ENCODE assay signal across 31 cellular contexts in genomic region chr1:20499718-20500117, GRCh38. TPM values are rescaled to one million over a fixed set of nuclear protein-coding genes. Genes with fewer than 3 reads are reported as not detected.
DNase-seq lines count a peak whose midpoint lies in the region; ATAC-seq, FAIRE-seq and TF ChIP-seq lines count a peak whose summit lies in the region.
"Had no signal": no experiment of that assay in that cellular context is flagged by ENCODE, and none has a peak within 500 bp of the region (broad histone marks: within the 10 kb centered on the region; RNA-seq: fewer than 3 reads in every experiment).

No MANE protein-coding gene starts in this region.

- no peaks in the 10 kb centered on the region for H3K9me1 ChIP-seq in K562 (ENCODE audit: control insufficient read depth, insufficient read depth, low read length)

- CTCF ChIA-PET in K562 (lab: Yijun Ruan, JAX; ENCODE audit: low intra/inter-chr PET ratio) (no interaction called here), WTC11 (lab: Charles Lee) (no interaction called here)

- POLR2A ChIA-PET in activated naive CD8-positive, alpha-beta T cell treated with anti-CD3 and anti-CD28 coated beads, Interleukin-2, amount 10 ng/mL, durations not matched to agents 7 days and 5 days (lab: Charles Lee) = no interaction called here
- POLR2A ChIA-PET in K562 (lab: Yijun Ruan, JAX) = interaction anchor here (1.4 kb wide), 1 partner anchor 10 kb away, joined by 4 read pairs; no protein-coding TSS in a partner anchor
- POLR2A ChIA-PET in WTC11 (lab: Charles Lee) = no interaction called here

- BruUV-seq in K562 (replicated peaks; lab: Mats Ljungman, UMichigan) = no TSS peak

- in situ Hi-C loops in K562 (cut with MboI) = loop anchor here (5.0 to 10.0 kb wide), 2 partner anchors 285 to 572 kb away; no protein-coding TSS in a partner anchor

- TF ChIP-seq POLR2A in K562 (conservative IDR thresholded peaks at IDR 0.05) = no peak

- H3K36me3 ChIP-seq in WERI-Rb-1 (peaks cover 44% of the 10 kb centered on the region), K562 (ENCODE audit: control insufficient read depth, insufficient read depth, low read length) (peaks cover 59% of the 10 kb centered on the region)

- H3K27me3 Mint-ChIP-seq in activated naive CD8-positive, alpha-beta T cell treated with anti-CD3 and anti-CD28 coated beads, Interleukin-2, amount 10 ng/mL, durations not matched to agents 7 days and 5 days = no peaks in the 10 kb centered on the region
- H3K27me3 Mint-ChIP-seq in activated naive CD8-positive, alpha-beta T cell treated with anti-CD3 and anti-CD28 coated beads for 36 hours = no peaks in the 10 kb centered on the region
- H3K27me3 Mint-ChIP-seq in WTC11 (ENCODE audit: low read depth) = peaks cover 4% of the 10 kb centered on the region; the same call in 1 of the 2 replicates
- H3K27me3 Mint-ChIP-seq: CD4-positive, alpha-beta memory T cell; CD4-positive, CD25-positive, alpha-beta regulatory T cell; CD8-positive, alpha-beta memory T cell had no signal

- ATAC-seq in activated naive CD8-positive, alpha-beta T cell treated with anti-CD3 and anti-CD28 coated beads, Interleukin-2, amount 10 ng/mL, durations not matched to agents 7 days and 5 days (ENCODE audit: low read depth) = no peak
- ATAC-seq in K562 (no peak), WTC11 (no peak), GM19328 (IDR thresholded peaks at IDR 0.05; ENCODE audit: unreplicated experiment) (no peak), HG03342 (IDR thresholded peaks at IDR 0.05; ENCODE audit: unreplicated experiment) (no peak)
- ATAC-seq: GM12878 had no signal

- H3K9me3 ChIP-seq in WERI-Rb-1 (ENCODE audit: severe bottlenecking) (no peaks in the 10 kb centered on the region), K562 (replicated peaks; ENCODE audit: control insufficient read depth, insufficient read depth, low read depth, low read length) (no peaks in the 10 kb centered on the region)
- H3K9me3 ChIP-seq: BE2C, BLaER1 had no signal

- H3K27me3 ChIP-seq in WERI-Rb-1 (ENCODE audit: insufficient read depth, low read depth, severe bottlenecking) (no peaks in the 10 kb centered on the region), K562 (ENCODE audit: control insufficient read depth in 2 of 2, insufficient read depth in 2 of 2, low read length in 2 of 2) (no peaks in the 10 kb centered on the region)
- H3K27me3 ChIP-seq: BE2C, BLaER1 had no signal

- no peak for FAIRE-seq in K562 (lab: Jason Lieb, UNC)
- FAIRE-seq: A204.1, GM12878, GM12892, GM18507 had no signal

- H3K36me3 Mint-ChIP-seq in activated naive CD8-positive, alpha-beta T cell treated with anti-CD3 and anti-CD28 coated beads, Interleukin-2, amount 10 ng/mL, durations not matched to agents 7 days and 5 days = peaks cover 4% of the 10 kb centered on the region
- peaks cover 10% of the 10 kb centered on the region for H3K36me3 Mint-ChIP-seq in activated naive CD8-positive, alpha-beta T cell treated with anti-CD3 and anti-CD28 coated beads for 36 hours
- peaks cover 21% of the 10 kb centered on the region for H3K36me3 Mint-ChIP-seq in WTC11

- peaks cover 12% of the 10 kb centered on the region; the same call in 1 of the 3 replicates for H3K79me2 ChIP-seq in K562 (ENCODE audit: control insufficient read depth, insufficient read depth, low read length)

- H3K9me3 Mint-ChIP-seq in activated naive CD8-positive, alpha-beta T cell treated with anti-CD3 and anti-CD28 coated beads, Interleukin-2, amount 10 ng/mL, durations not matched to agents 7 days and 5 days = no peaks in the 10 kb centered on the region
- H3K9me3 Mint-ChIP-seq in activated naive CD8-positive, alpha-beta T cell treated with anti-CD3 and anti-CD28 coated beads for 36 hours = no peaks in the 10 kb centered on the region
- H3K9me3 Mint-ChIP-seq in WTC11 = no peaks in the 10 kb centered on the region
- H3K9me3 Mint-ChIP-seq: CD14-positive monocyte; CD4-positive, alpha-beta memory T cell; CD4-positive, CD25-positive, alpha-beta regulatory T cell; CD8-positive, alpha-beta memory T cell had no signal

- H3K9ac ChIP-seq in K562 (ENCODE audit: insufficient read depth in 1 of 2, low read depth in 2 of 2, low read length in 2 of 2) = no peak overlapping the region
- H3K9ac ChIP-seq: BLaER1 had no signal

- no peak overlapping the region for H3K4me3 Mint-ChIP-seq in activated naive CD8-positive, alpha-beta T cell treated with anti-CD3 and anti-CD28 coated beads, Interleukin-2, amount 10 ng/mL, durations not matched to agents 7 days and 5 days
- no peak overlapping the region for H3K4me3 Mint-ChIP-seq in activated naive CD8-positive, alpha-beta T cell treated with anti-CD3 and anti-CD28 coated beads for 36 hours
- H3K4me3 Mint-ChIP-seq in WTC11 = no peak overlapping the region
- H3K4me3 Mint-ChIP-seq: CD14-positive monocyte; CD4-positive, alpha-beta memory T cell; CD4-positive, CD25-positive, alpha-beta regulatory T cell; CD8-positive, alpha-beta memory T cell had no signal

- no peak overlapping the region for H2AFZ ChIP-seq in K562 (ENCODE audit: low read depth, low read length)

- peaks cover 4% of the 10 kb centered on the region; the same call in 1 of the 2 replicates for H4K20me1 ChIP-seq in K562 (replicated peaks; ENCODE audit: control insufficient read depth, insufficient read depth, low read length)

- peaks cover 0 to 3% of the 10 kb centered on the region in 2 experiments; a peak in 1 of 5 replicates for H3K4me1 ChIP-seq in K562 (replicated peaks in 1 of 2; ENCODE audit: control insufficient read depth in 2 of 2, insufficient read depth in 2 of 2, low read length in 2 of 2)
- H3K4me1 ChIP-seq: BE2C, BLaER1 had no signal

- H3K4me2 ChIP-seq in K562 (ENCODE audit: insufficient read depth, low read length) = no peak overlapping the region
- H3K4me2 ChIP-seq: BLaER1 had no signal

- WGBS in K562 (ENCODE audit: insufficient coverage, low coverage, missing lambda C conversion rate) = 85% methylated on average over 14 of the region's 14 CpGs

- intact Hi-C loops in K562 (cut with micrococcal nuclease) = no loop called here
- intact Hi-C loops in posterior vena cava (cut with DNase I) = loop anchor here (2.0 to 10.0 kb wide), 3 partner anchors 53 to 1615 kb away; no protein-coding TSS in a partner anchor

- TF ChIP-seq EP300 in K562 (IDR thresholded peaks at IDR 0.05; ENCODE audit: low read length) = no peak

- no peak overlapping the region for H3K4me3 ChIP-seq in WERI-Rb-1 (ENCODE audit: low read depth, low read length)
- H3K4me3 ChIP-seq in K562 = no peak overlapping the region
- H3K4me3 ChIP-seq: BLaER1, GM12878 had no signal

- no peak overlapping the region for H3K27ac Mint-ChIP-seq in activated naive CD8-positive, alpha-beta T cell treated with anti-CD3 and anti-CD28 coated beads, Interleukin-2, amount 10 ng/mL, durations not matched to agents 7 days and 5 days
- H3K27ac Mint-ChIP-seq in activated naive CD8-positive, alpha-beta T cell treated with anti-CD3 and anti-CD28 coated beads for 36 hours = no peak overlapping the region
- H3K27ac Mint-ChIP-seq in WTC11 = no peak overlapping the region
- H3K27ac Mint-ChIP-seq: CD4-positive, alpha-beta memory T cell; CD4-positive, CD25-positive, alpha-beta regulatory T cell had no signal

- TF ChIP-seq CTCF in WERI-Rb-1 (IDR thresholded peaks at IDR 0.05; ENCODE audit: low read depth, low read length) (no peak), K562 (IDR thresholded peaks at IDR 0.05 in 2 of 3, conservative IDR thresholded peaks at IDR 0.05 in 1 of 3; ENCODE audit: insufficient read depth in 2 of 3, low read depth in 1 of 3, low read length in 3 of 3) (no peak), WTC11 (IDR thresholded peaks at IDR 0.05) (no peak)

- TF ChIP-seq RAD21 in K562 (CRISPR knock-in tag; conservative IDR thresholded peaks at IDR 0.05 in 1 of 2, IDR thresholded peaks at IDR 0.05 in 1 of 2) = no peak

- peaks cover 7% of the 10 kb centered on the region for H3K4me1 Mint-ChIP-seq in activated naive CD8-positive, alpha-beta T cell treated with anti-CD3 and anti-CD28 coated beads, Interleukin-2, amount 10 ng/mL, durations not matched to agents 7 days and 5 days
- peaks cover 31% of the 10 kb centered on the region for H3K4me1 Mint-ChIP-seq in activated naive CD8-positive, alpha-beta T cell treated with anti-CD3 and anti-CD28 coated beads for 36 hours
- no peaks in the 10 kb centered on the region for H3K4me1 Mint-ChIP-seq in WTC11

- peak; percentile 2 for DNase-seq in activated naive CD8-positive, alpha-beta T cell treated with anti-CD3 and anti-CD28 coated beads, Interleukin-2, amount 10 ng/mL, durations not matched to agents 7 days and 5 days
- DNase-seq in activated naive CD8-positive, alpha-beta T cell treated with anti-CD3 and anti-CD28 coated beads for 36 hours = no peak
- DNase-seq in WERI-Rb-1 = peak; percentile 34
- no peak for DNase-seq in K562 (ENCODE audit: extremely low read depth in 1 of 4, low spot score in 3 of 4)
- peak; percentile 66 for DNase-seq in posterior vena cava (ENCODE audit: low spot score)
- DNase-seq in WTC11 (ENCODE audit: low spot score) = no peak
- DNase-seq: 8988T; ACHN; BE2C; C1 segment of cervical spinal cord; CD4-positive, alpha-beta memory T cell; CD4-positive, CD25-positive, alpha-beta regulatory T cell; CD8-positive, alpha-beta memory T cell; COR-L47; DMS 273 treated with DMSO at 0.1 percent for 48 hours; DMS153; DMS53; DMS79; DND-41; EL; GDM1 had no signal

- no peak overlapping the region for H3K27ac ChIP-seq in WERI-Rb-1
- H3K27ac ChIP-seq in K562 (ENCODE audit: extremely low read depth, low read depth, low read length) = no peak overlapping the region
- H3K27ac ChIP-seq: BLaER1 had no signal

RNA-seq across cellular contexts. Expression of gene MUL1, which starts 8.2 kb away (rescaled TPM):
- total RNA-seq in activated naive CD8-positive, alpha-beta T cell treated with anti-CD3 and anti-CD28 coated beads, Interleukin-2, amount 10 ng/mL, durations not matched to agents 7 days and 5 days = 10 to 100 TPM; 17.1 to 19.8 TPM
- total RNA-seq in activated naive CD8-positive, alpha-beta T cell treated with anti-CD3 and anti-CD28 coated beads for 36 hours = 10 to 100 TPM; 19.7 to 20.4 TPM
- total RNA-seq in K562 (2011; cell fraction: chromatin; rRNA removed; ENCODE audit: low replicate concordance) = 13.4 and 41.5 TPM in 2 replicates
- 54.0 and 57.2 TPM in 2 replicates for total RNA-seq in K562 (2011; cell fraction: nucleolus; rRNA removed)
- total RNA-seq in K562 (2011; cell fraction: nucleoplasm; rRNA removed) = 39.6 and 40.0 TPM in 2 replicates
- 20.1 and 25.0 TPM in 2 replicates for total RNA-seq in K562 (2014; rRNA removed)
- total RNA-seq in K562 (2014; rRNA removed; fragmentation: Illumina TruSeq; extraction: Trizol) = 12.7 and 14.5 TPM in 2 replicates
- 18.6 and 18.7 TPM in 2 replicates for total RNA-seq in K562 (2015; rRNA removed; fragmentation: Illumina TruSeq; extraction: Trizol)
- 32.9 and 34.6 TPM in 2 replicates for total RNA-seq in K562 (2021)
- polyA plus RNA-seq in K562 (2011; rRNA removed) = 19.3 and 21.6 TPM in 2 replicates
- 22.4 and 29.8 TPM in 2 replicates for polyA plus RNA-seq in K562 (2011; cell fraction: cytosol; rRNA removed)
- 16.2 and 16.7 TPM in 2 replicates for polyA plus RNA-seq in K562 (2011; cell fraction: nucleus; rRNA removed)
- polyA plus RNA-seq in K562 (2012) = 25.8 and 26.7 TPM in 2 replicates
- 26.2 and 26.5 TPM in 2 replicates for polyA plus RNA-seq in K562 (2014; fragmentation: Illumina TruSeq; extraction: Trizol)
- 10 to 100 TPM; 10.4 to 14.7 TPM for polyA plus RNA-seq in K562 (2014; fragmentation: Nextera tagmentation; extraction: Ambion mirVana)
- 22.0 and 23.7 TPM in 2 replicates for polyA plus RNA-seq in K562 (2014; rRNA removed)
- polyA minus RNA-seq in K562 (2011; rRNA and poly(A)+ RNA removed) = 14.0 and 16.3 TPM in 2 replicates
- polyA minus RNA-seq in K562 (2011; cell fraction: cytosol; rRNA and poly(A)+ RNA removed) = 16.0 and 19.4 TPM in 2 replicates
- polyA minus RNA-seq in K562 (2011; cell fraction: nucleus; rRNA and poly(A)+ RNA removed) = 10.5 and 15.2 TPM in 2 replicates
- 10 to 100 TPM; 20.9 to 21.7 TPM for total RNA-seq in posterior vena cava
- 21.0 to 22.2 TPM (median 21.9 TPM) in 3 replicates for total RNA-seq in WTC11 (2021)

RNA-seq across cellular contexts. Expression of gene CAMK2N1, which starts 13.7 kb away (rescaled TPM):
- 1 to 10 TPM; 2.8 to 3.0 TPM for total RNA-seq in activated naive CD8-positive, alpha-beta T cell treated with anti-CD3 and anti-CD28 coated beads, Interleukin-2, amount 10 ng/mL, durations not matched to agents 7 days and 5 days
- under 1 TPM; 0.25 to 0.52 TPM for total RNA-seq in activated naive CD8-positive, alpha-beta T cell treated with anti-CD3 and anti-CD28 coated beads for 36 hours
- total RNA-seq in K562 (2011; cell fraction: chromatin; rRNA removed; ENCODE audit: low replicate concordance) = 1.1 and 1.2 TPM in 2 replicates
- total RNA-seq in K562 (2011; cell fraction: nucleolus; rRNA removed) = 0.17 and 1.2 TPM in 2 replicates
- 0.81 and 2.7 TPM in 2 replicates for total RNA-seq in K562 (2011; cell fraction: nucleoplasm; rRNA removed)
- total RNA-seq in K562 (2014; rRNA removed) (0.09 and 0.24 TPM in 2 replicates), K562 (2014; rRNA removed; fragmentation: Illumina TruSeq; extraction: Trizol) (0.15 and 0.22 TPM in 2 replicates), K562 (2015; rRNA removed; fragmentation: Illumina TruSeq; extraction: Trizol) (0.15 and 0.25 TPM in 2 replicates), K562 (2021) (1.4 and 2.1 TPM in 2 replicates), posterior vena cava (10 to 100 TPM; 12.3 to 22.9 TPM), WTC11 (2021) (10.0 to 10.9 TPM (median 10.1 TPM) in 3 replicates)
- polyA plus RNA-seq in K562 (2011; rRNA removed) (0.27 and 0.47 TPM in 2 replicates), K562 (2014; fragmentation: Illumina TruSeq; extraction: Trizol) (0.74 and 1.1 TPM in 2 replicates), K562 (2014; fragmentation: Nextera tagmentation; extraction: Ambion mirVana) (under 1 TPM; 0.20 to 0.34 TPM), K562 (2014; rRNA removed) (0.45 and 0.52 TPM in 2 replicates)
- 0.27 and 0.28 TPM in 2 replicates for polyA plus RNA-seq in K562 (2011; cell fraction: cytosol; rRNA removed)
- 0.32 and 0.84 TPM in 2 replicates for polyA plus RNA-seq in K562 (2011; cell fraction: nucleus; rRNA removed)
- polyA plus RNA-seq in K562 (2012) = 1.7 and 2.2 TPM in 2 replicates
- 0.24 and 0.32 TPM in 2 replicates for polyA minus RNA-seq in K562 (2011; rRNA and poly(A)+ RNA removed)
- 0.38 and 0.55 TPM in 2 replicates for polyA minus RNA-seq in K562 (2011; cell fraction: cytosol; rRNA and poly(A)+ RNA removed)
- 0.11 and 0.27 TPM in 2 replicates for polyA minus RNA-seq in K562 (2011; cell fraction: nucleus; rRNA and poly(A)+ RNA removed)
- total RNA-seq: G401 had no signal
- polyA plus RNA-seq: CD14-positive monocyte, GM12878 had no signal

RNA-seq across cellular contexts. Expression of gene FAM43B, which starts 52.7 kb away (rescaled TPM):
- total RNA-seq in activated naive CD8-positive, alpha-beta T cell treated with anti-CD3 and anti-CD28 coated beads, Interleukin-2, amount 10 ng/mL, durations not matched to agents 7 days and 5 days = not detected
- total RNA-seq in activated naive CD8-positive, alpha-beta T cell treated with anti-CD3 and anti-CD28 coated beads for 36 hours = not detected
- total RNA-seq in K562 (2011; cell fraction: chromatin; rRNA removed; ENCODE audit: low replicate concordance) = not detected in 2 replicates
- not detected in 2 replicates for total RNA-seq in K562 (2011; cell fraction: nucleolus; rRNA removed)
- total RNA-seq in K562 (2011; cell fraction: nucleoplasm; rRNA removed) = not detected in 2 replicates
- total RNA-seq in K562 (2014; rRNA removed) = not detected in 2 replicates
- not detected in 2 replicates for total RNA-seq in K562 (2014; rRNA removed; fragmentation: Illumina TruSeq; extraction: Trizol)
- not detected in 2 replicates for total RNA-seq in K562 (2015; rRNA removed; fragmentation: Illumina TruSeq; extraction: Trizol)
- not detected in 2 replicates for total RNA-seq in K562 (2021)
- polyA plus RNA-seq in K562 (2011; rRNA removed) = not detected in 2 replicates
- 0.03 TPM in 1 of 2 replicates, not detected in the other for polyA plus RNA-seq in K562 (2011; cell fraction: cytosol; rRNA removed)
- not detected in 2 replicates for polyA plus RNA-seq in K562 (2011; cell fraction: nucleus; rRNA removed)
- 0.06 TPM in 1 of 2 replicates, not detected in the other for polyA plus RNA-seq in K562 (2012)
- not detected in 2 replicates for polyA plus RNA-seq in K562 (2014; fragmentation: Illumina TruSeq; extraction: Trizol)
- not detected for polyA plus RNA-seq in K562 (2014; fragmentation: Nextera tagmentation; extraction: Ambion mirVana)
- polyA plus RNA-seq in K562 (2014; rRNA removed) = not detected in 2 replicates
- not detected in 2 replicates for polyA minus RNA-seq in K562 (2011; rRNA and poly(A)+ RNA removed)
- polyA minus RNA-seq in K562 (2011; cell fraction: cytosol; rRNA and poly(A)+ RNA removed) = not detected in 2 replicates
- polyA minus RNA-seq in K562 (2011; cell fraction: nucleus; rRNA and poly(A)+ RNA removed) = not detected in 2 replicates
- total RNA-seq in posterior vena cava = 1 to 10 TPM; 1.2 to 3.9 TPM
- total RNA-seq in WTC11 (2021) = 2.9 to 3.1 TPM (median 3.1 TPM) in 3 replicates
- total RNA-seq: A673; CD4-positive, alpha-beta memory T cell; CD4-positive, CD25-positive, alpha-beta regulatory T cell; CD8-positive, alpha-beta memory T cell; GM12878 had no signal
- polyA plus RNA-seq: CD14-positive monocyte; CD4-positive, alpha-beta memory T cell; CD4-positive, CD25-positive, alpha-beta regulatory T cell; CD8-positive, alpha-beta memory T cell; GM12878 had no signal

Comparison
In these comparisons a context has a peak if more than half of its experiments do, and no peak if none do; other contexts are left out.
1. DNase-seq: peak in activated naive CD8-positive, alpha-beta T cell treated with anti-CD3 and anti-CD28 coated beads, Interleukin-2, amount 10 ng/mL, durations not matched to agents 7 days and 5 days (single experiment), WERI-Rb-1 (single experiment) and posterior vena cava (single experiment); none in activated naive CD8-positive, alpha-beta T cell treated with anti-CD3 and anti-CD28 coated beads for 36 hours (single experiment), K562 (0 of 4) and WTC11 (single experiment).